ENCODE assay signal across 38 cellular contexts in the genomic region with DNA sequence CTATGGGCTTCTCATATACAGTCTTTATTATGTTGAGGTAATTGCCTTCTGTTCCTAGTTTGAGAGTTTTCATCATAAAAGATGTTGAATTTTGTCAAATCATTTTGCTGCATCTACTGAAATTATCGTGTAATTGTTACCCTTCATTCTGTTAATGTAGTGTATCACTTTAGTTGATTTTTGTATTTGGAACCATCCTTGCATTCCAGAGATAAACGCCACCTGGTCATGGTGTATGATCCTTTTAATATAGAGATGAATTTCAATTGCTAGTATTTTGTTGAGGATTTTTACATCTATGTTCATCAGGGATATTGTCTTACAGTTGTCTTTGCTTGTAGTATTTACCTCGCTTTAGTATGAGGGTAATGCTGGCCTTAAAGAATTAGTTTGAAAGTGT. TPM values are rescaled to one million over a fixed set of nuclear protein-coding genes. Genes with fewer than 3 reads are reported as not detected.
"Had no signal": no experiment of that assay in that cellular context is flagged by ENCODE, and none has a peak within 500 bp of the region (broad histone marks: within the 10 kb centered on the region; RNA-seq: fewer than 3 reads in every experiment).

No MANE protein-coding gene starts in this region.

- DNase-seq: Karpas-422, Kasumi-1, MG63, MM.1S, MV-4-11, NCI-H1048, NCI-H1092, NCI-H1092 treated with DMSO at 0.1 percent for 48 hours, NCI-H1105, NCI-H1105 treated with DMSO at 0.1 percent for 48 hours, NCI-H1417, NCI-H1417 treated with DMSO at 0.1 percent for 48 hours, NCI-H1436, NCI-H1436 treated with DMSO at 0.1 percent for 48 hours, NCI-H146, NCI-H1694, NCI-H1694 treated with DMSO at 0.1 percent for 48 hours, NCI-H187, NCI-H187 treated with DMSO at 0.1 percent for 48 hours, NCI-H1930, NCI-H2029, NCI-H2029 treated with DMSO at 0.1 percent for 48 hours, NCI-H2081, NCI-H2081 treated with DMSO at 0.1 percent for 48 hours, NCI-H2107, NCI-H2171, NCI-H2171 treated with DMSO at 0.1 percent for 48 hours, NCI-H2227 treated with DMSO at 0.1 percent for 48 hours, NCI-H226, NCI-H345, NCI-H446, NCI-H446 treated with DMSO at 0.1 percent for 48 hours, NCI-H510A, NCI-H510A treated with DMSO at 0.1 percent for 48 hours had no signal

- H3K36me3 ChIP-seq: MG63 had no signal

- H3K4me3 ChIP-seq: MG63 had no signal

RNA-seq across cellular contexts. Expression of gene MEIKIN, which starts 19.3 kb away (rescaled TPM):
- total RNA-seq: LHCN-M2, M059J, MCF 10A, NCI-H460 had no signal
